Comparison of ENCODE assay signal across 8 cellular contexts in the genomic region with DNA sequence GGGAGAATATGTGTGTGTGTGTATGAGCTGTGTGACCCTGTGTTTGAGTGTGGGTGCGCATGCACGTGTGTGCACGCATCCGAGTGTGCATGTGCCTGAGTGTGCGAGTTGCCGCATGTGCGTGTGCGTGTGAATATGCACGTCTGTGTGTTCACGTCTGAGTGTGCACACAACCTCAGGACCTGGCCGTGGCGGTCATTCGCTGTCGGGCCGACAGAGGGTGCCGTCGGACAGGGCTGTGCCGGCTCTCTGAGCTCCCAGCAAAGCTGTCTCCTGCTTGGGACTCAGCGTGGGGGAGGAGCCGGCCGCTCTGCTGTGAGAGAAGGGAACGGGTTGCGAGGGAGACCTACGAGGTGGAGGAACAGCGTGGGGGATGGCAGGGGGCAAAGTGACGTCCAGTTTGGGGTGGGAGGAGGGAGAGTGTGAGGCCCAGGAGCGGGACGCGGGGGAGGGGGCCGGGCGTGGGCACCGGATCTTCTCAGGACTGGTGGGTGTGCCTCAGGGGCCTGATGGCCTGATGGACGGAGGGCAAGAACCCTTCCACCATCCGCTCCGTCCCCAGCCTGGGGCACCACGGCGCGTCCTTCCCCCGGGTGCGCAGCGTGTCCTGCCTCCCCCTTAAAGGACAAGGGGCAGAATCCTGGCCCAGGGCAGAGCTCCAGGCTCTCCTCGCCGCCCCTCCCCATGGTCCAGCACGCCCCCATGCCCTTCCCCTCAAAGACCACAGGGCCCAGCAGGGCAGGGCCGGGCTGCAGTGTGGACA. TPM values are rescaled to one million over a fixed set of nuclear protein-coding genes. Genes with fewer than 3 reads are reported as not detected.
DNase-seq lines count a peak whose midpoint lies in the region; ATAC-seq and TF ChIP-seq lines count a peak whose summit lies in the region.

No MANE protein-coding gene starts in this region.

- no peak for TF ChIP-seq POLR2A in Peyer's patch (IDR thresholded peaks at IDR 0.05)

- POLR2A ChIA-PET in BJ (lab: Charles Lee): no interaction called here

- peaks cover 0 to 10% (median 5%) of the 10 kb centered on the region in 4 donors for H3K4me1 ChIP-seq in Peyer's patch

- H3K9me3 Mint-ChIP-seq in activated T-cell treated with anti-CD3 and anti-CD28 coated beads, Interleukin-2, amount 50 U/mL, for 72 hours: no peaks in the 10 kb centered on the region
- no peaks in the 10 kb centered on the region for H3K9me3 Mint-ChIP-seq in natural killer cell
- H3K9me3 Mint-ChIP-seq in stimulated activated memory B cell treated with anti-CD40 and anti-IgM and Interleukin-4, amounts not matched to agents 10 μg/mL and 1 μg/mL and 100 μg/mL, for 72 hours: no peaks in the 10 kb centered on the region

- CTCF ChIA-PET in BJ (lab: Yijun Ruan, JAX): interaction anchor here (0.6 to 1.8 kb wide), 31 partner anchors 9 to 409 kb away, joined by 3 to 17 read pairs (median 4); a partner anchor contains a TSS

- peaks cover 5% of the 10 kb centered on the region for H3K36me3 ChIP-seq in BJ (ENCODE audit: control insufficient read depth, insufficient read depth, low read length)
- no peaks in the 10 kb centered on the region for H3K36me3 ChIP-seq in Peyer's patch

- peaks cover 17% of the 10 kb centered on the region; the same call in 1 of the 2 replicates for H3K27me3 ChIP-seq in BJ (ENCODE audit: control insufficient read depth, insufficient read depth, low read length)
- H3K27me3 ChIP-seq in Peyer's patch: peaks cover 0 to 18% of the 10 kb centered on the region in 2 donors

- H3K9me3 ChIP-seq in Peyer's patch: no peaks in the 10 kb centered on the region

- ATAC-seq in GM19328 (IDR thresholded peaks at IDR 0.05; ENCODE audit: unreplicated experiment): peak; percentile 64
- ATAC-seq in activated T-cell treated with anti-CD3 and anti-CD28 coated beads, Interleukin-2, amount 50 U/mL, for 72 hours (replicated peaks in 1 of 2): peak; percentile 94 to 97
- ATAC-seq in natural killer cell: peak; percentile 88 to 99 (median 98)
- ATAC-seq in stimulated activated memory B cell treated with anti-CD40 and anti-IgM and Interleukin-4, amounts not matched to agents 10 μg/mL and 1 μg/mL and 100 μg/mL, for 72 hours: peak; percentile 90

- peak overlapping the region; percentile 32 for H3K4me3 ChIP-seq in BJ (ENCODE audit: low read depth, low read length)
- no peak overlapping the region for H3K4me3 ChIP-seq in Jurkat, Clone E6-1 (ENCODE audit: low read length)
- H3K4me3 ChIP-seq in Peyer's patch: peak overlapping the region in 3 of 4 donors; percentile 27 to 42 (median 39)
- H3K4me3 ChIP-seq in fibroblast of mammary gland (ENCODE audit: control insufficient read depth, low read depth, low read length): peak overlapping the region; percentile 7

- peaks cover 31% of the 10 kb centered on the region for H3K27me3 Mint-ChIP-seq in activated T-cell treated with anti-CD3 and anti-CD28 coated beads, Interleukin-2, amount 50 U/mL, for 72 hours (ENCODE audit: low read depth)
- H3K27me3 Mint-ChIP-seq in natural killer cell (ENCODE audit: low read depth in 2 of 2): peaks cover 24 to 38% of the 10 kb centered on the region in 2 donors
- H3K27me3 Mint-ChIP-seq in stimulated activated memory B cell treated with anti-CD40 and anti-IgM and Interleukin-4, amounts not matched to agents 10 μg/mL and 1 μg/mL and 100 μg/mL, for 72 hours: peaks cover 52% of the 10 kb centered on the region

- intact Hi-C loops in natural killer cell (cut with micrococcal nuclease): loop anchor here (1.0 to 2.0 kb wide), 2 partner anchors 37 to 72 kb away; no protein-coding TSS in a partner anchor

- H3K36me3 Mint-ChIP-seq in activated T-cell treated with anti-CD3 and anti-CD28 coated beads, Interleukin-2, amount 50 U/mL, for 72 hours (ENCODE audit: insufficient read depth in 2 of 2): no peaks in the 10 kb centered on the region
- no peaks in the 10 kb centered on the region for H3K36me3 Mint-ChIP-seq in natural killer cell
- no peaks in the 10 kb centered on the region for H3K36me3 Mint-ChIP-seq in stimulated activated memory B cell treated with anti-CD40 and anti-IgM and Interleukin-4, amounts not matched to agents 10 μg/mL and 1 μg/mL and 100 μg/mL, for 72 hours

- TF ChIP-seq CTCF in BJ (IDR thresholded peaks at IDR 0.05; ENCODE audit: insufficient read depth, low read depth, low read length) (peak; percentile 97), Peyer's patch (IDR thresholded peaks at IDR 0.05) (peak; percentile 82 to 95 (median 91)), fibroblast of mammary gland (conservative IDR thresholded peaks at IDR 0.05; ENCODE audit: control insufficient read depth, insufficient read depth, low read depth, low read length) (peak; percentile 80), natural killer cell (IDR thresholded peaks at IDR 0.05) (peak; percentile 83)

- H3K4me3 Mint-ChIP-seq in activated T-cell treated with anti-CD3 and anti-CD28 coated beads, Interleukin-2, amount 50 U/mL, for 72 hours: peak overlapping the region; percentile 52 to 78
- H3K4me3 Mint-ChIP-seq in natural killer cell: peak overlapping the region; percentile 56
- peak overlapping the region; percentile 71 for H3K4me3 Mint-ChIP-seq in stimulated activated memory B cell treated with anti-CD40 and anti-IgM and Interleukin-4, amounts not matched to agents 10 μg/mL and 1 μg/mL and 100 μg/mL, for 72 hours

- DNase-seq in BJ (ENCODE audit: low read depth) (no peak), Peyer's patch (peak; percentile 82 to 94 (median 89)), fibroblast of mammary gland (ENCODE audit: low read depth) (peak; percentile 70), natural killer cell (peak; percentile 81)
- peak; percentile 76 for DNase-seq in Jurkat, Clone E6-1 (ENCODE audit: low read depth, low spot score)
- DNase-seq in activated T-cell treated with anti-CD3 and anti-CD28 coated beads, Interleukin-2, amount 50 U/mL, for 72 hours: peak; percentile 89 to 90

- H3K27ac ChIP-seq in Peyer's patch: peak overlapping the region in 1 of 4 donors; percentile 10

- H3K4me1 Mint-ChIP-seq in activated T-cell treated with anti-CD3 and anti-CD28 coated beads, Interleukin-2, amount 50 U/mL, for 72 hours (ENCODE audit: low read depth): peaks cover 14% of the 10 kb centered on the region
- H3K4me1 Mint-ChIP-seq in natural killer cell: peaks cover 10 to 20% of the 10 kb centered on the region in 2 donors
- H3K4me1 Mint-ChIP-seq in stimulated activated memory B cell treated with anti-CD40 and anti-IgM and Interleukin-4, amounts not matched to agents 10 μg/mL and 1 μg/mL and 100 μg/mL, for 72 hours: peaks cover 21% of the 10 kb centered on the region

- no peak overlapping the region for H3K27ac Mint-ChIP-seq in activated T-cell treated with anti-CD3 and anti-CD28 coated beads, Interleukin-2, amount 50 U/mL, for 72 hours
- H3K27ac Mint-ChIP-seq in natural killer cell: peak overlapping the region in 1 of 2 donors; percentile 17
- peak overlapping the region; percentile 27 for H3K27ac Mint-ChIP-seq in stimulated activated memory B cell treated with anti-CD40 and anti-IgM and Interleukin-4, amounts not matched to agents 10 μg/mL and 1 μg/mL and 100 μg/mL, for 72 hours

RNA-seq across cellular contexts. Expression of a gene that starts 19.9 kb away (rescaled TPM):
- polyA plus RNA-seq in BJ (2011; rRNA removed): 14.4 and 30.8 TPM in 2 replicates
- polyA minus RNA-seq in BJ (2011; rRNA and poly(A)+ RNA removed): 8.0 and 13.9 TPM in 2 replicates
- 3.1 TPM for polyA plus RNA-seq in Jurkat, Clone E6-1 (2012; ENCODE audit: insufficient read depth, insufficient read length)
- total RNA-seq in Peyer's patch (10 to 100 TPM in 1 of 4 donors, 1 to 10 TPM in 3; 3.8 to 19.0 (median 5.2) TPM), natural killer cell (10 to 100 TPM; 22.3 to 24.0 (median 23.8) TPM)
- 10 to 100 TPM; 10.2 to 11.8 TPM for total RNA-seq in activated T-cell treated with anti-CD3 and anti-CD28 coated beads, Interleukin-2, amount 50 U/mL, for 72 hours

RNA-seq across cellular contexts. Expression of a gene that starts 34.3 kb away (rescaled TPM):
- not detected in 2 replicates for polyA plus RNA-seq in BJ (2011; rRNA removed)
- not detected in 2 replicates for polyA minus RNA-seq in BJ (2011; rRNA and poly(A)+ RNA removed)
- polyA plus RNA-seq in Jurkat, Clone E6-1 (2012; ENCODE audit: insufficient read depth, insufficient read length): 2.4 TPM
- total RNA-seq in Peyer's patch (not detected), natural killer cell (not detected)
- total RNA-seq in activated T-cell treated with anti-CD3 and anti-CD28 coated beads, Interleukin-2, amount 50 U/mL, for 72 hours: not detected

RNA-seq across cellular contexts. Expression of a gene that starts 34.5 kb away (rescaled TPM):
- 23.1 and 23.4 TPM in 2 replicates for polyA plus RNA-seq in BJ (2011; rRNA removed)
- 25.7 and 28.1 TPM in 2 replicates for polyA minus RNA-seq in BJ (2011; rRNA and poly(A)+ RNA removed)
- 23.3 TPM for polyA plus RNA-seq in Jurkat, Clone E6-1 (2012; ENCODE audit: insufficient read depth, insufficient read length)
- 10 to 100 TPM; 22.3 to 26.5 (median 24.0) TPM for total RNA-seq in Peyer's patch
- total RNA-seq in activated T-cell treated with anti-CD3 and anti-CD28 coated beads, Interleukin-2, amount 50 U/mL, for 72 hours: 10 to 100 TPM; 36.0 to 47.2 TPM
- 10 to 100 TPM; 45.1 to 60.1 (median 53.1) TPM for total RNA-seq in natural killer cell

RNA-seq across cellular contexts. Expression of a gene that starts 46.1 kb away (rescaled TPM):
- polyA plus RNA-seq in BJ (2011; rRNA removed): 18.0 and 19.8 TPM in 2 replicates
- polyA minus RNA-seq in BJ (2011; rRNA and poly(A)+ RNA removed): 17.4 and 19.3 TPM in 2 replicates
- polyA plus RNA-seq in Jurkat, Clone E6-1 (2012; ENCODE audit: insufficient read depth, insufficient read length): 58.1 TPM
- total RNA-seq in Peyer's patch (100 to 1,000 TPM in 2 of 4 donors, 10 to 100 TPM in 2; 72.5 to 143 (median 105) TPM), natural killer cell (100 to 1,000 TPM in 1 of 3 donors, 10 to 100 TPM in 2; 79.5 to 116 (median 83.4) TPM)
- total RNA-seq in activated T-cell treated with anti-CD3 and anti-CD28 coated beads, Interleukin-2, amount 50 U/mL, for 72 hours: 10 to 100 TPM; 50.0 TPM
